ENCODE assay signal across 26 cellular contexts in genomic region chrX:103415068-103415467, GRCh38.
"Had no signal": no experiment of that assay in that cellular context is flagged by ENCODE, and none has a peak within 500 bp of the region (broad histone marks: within the 10 kb centered on the region; RNA-seq: fewer than 3 reads in every experiment).

No MANE protein-coding gene starts in this region.

- H3K4me1 ChIP-seq: body of pancreas, parathyroid adenoma, psoas muscle, sigmoid colon, testis, transverse colon had no signal

- DNase-seq: activated CD4-positive, alpha-beta T cell treated with anti-CD3 and anti-CD28 coated beads, Interleukin-2, amount 10 ng/mL, durations not matched to agents 24 days and 14 days; activated CD4-positive, CD25-positive, alpha-beta regulatory T cell; activated CD8-positive, alpha-beta memory T cell treated with anti-CD3 and anti-CD28 coated beads for 24 hours; activated gamma-delta T cell; activated naive CD4-positive, alpha-beta T cell treated with anti-CD3 and anti-CD28 coated beads, Interleukin-2, amount 10 ng/mL, durations not matched to agents 7 days and 5 days; body of pancreas; cerebellar nuclear complex; effector memory CD8-positive, alpha-beta T cell; foreskin fibroblast; hypothalamus; immature natural killer cell; kidney; left colon; mammary epithelial cell; naive thymus-derived CD4-positive, alpha-beta T cell; psoas muscle; sigmoid colon; small intestine; stimulated activated CD4-positive, alpha-beta T cell treated with anti-CD3 and anti-CD28 coated beads, Interleukin-4, amount 100 ng/mL, for 24 hours; testis; transverse colon had no signal

- H3K27ac Mint-ChIP-seq: activated CD4-positive, alpha-beta T cell treated with anti-CD3 and anti-CD28 coated beads, Interleukin-2, amount 10 ng/mL, durations not matched to agents 24 days and 14 days; activated naive CD4-positive, alpha-beta T cell treated with anti-CD3 and anti-CD28 coated beads, Interleukin-2, amount 10 ng/mL, durations not matched to agents 7 days and 5 days; activated T-helper 1 cell treated with anti-CD3 and anti-CD28 coated beads, Interleukin-12 subunit alpha, Interleukin-12 subunit beta, Interleukin-2, Interleukin-4 antibody, amounts not matched to agents 30 ng/mL and 10 ng/mL and 1 ng/mL, durations not matched to agents 14 hours and 24 hours and 36 hours; effector memory CD8-positive, alpha-beta T cell; immature natural killer cell; stimulated activated memory B cell treated with anti-CD40 and anti-IgM and Interleukin-4, amounts not matched to agents 10 μg/mL and 1 μg/mL and 100 μg/mL, for 72 hours had no signal

- H3K36me3 ChIP-seq: cardiac muscle cell, sigmoid colon, transverse colon had no signal

- H3K27me3 ChIP-seq: body of pancreas, cardiac muscle cell, sigmoid colon, testis, transverse colon had no signal

- H3K9me3 Mint-ChIP-seq: activated naive CD4-positive, alpha-beta T cell treated with anti-CD3 and anti-CD28 coated beads, Interleukin-2, amount 10 ng/mL, durations not matched to agents 7 days and 5 days; activated T-helper 1 cell treated with anti-CD3 and anti-CD28 coated beads, Interleukin-12 subunit alpha, Interleukin-12 subunit beta, Interleukin-2, Interleukin-4 antibody, amounts not matched to agents 30 ng/mL and 10 ng/mL and 1 ng/mL, durations not matched to agents 14 hours and 24 hours and 36 hours; effector memory CD8-positive, alpha-beta T cell; stimulated activated memory B cell treated with anti-CD40 and anti-IgM and Interleukin-4, amounts not matched to agents 10 μg/mL and 1 μg/mL and 100 μg/mL, for 72 hours had no signal

- H3K4me3 Mint-ChIP-seq: activated CD4-positive, alpha-beta T cell treated with anti-CD3 and anti-CD28 coated beads, Interleukin-2, amount 10 ng/mL, durations not matched to agents 24 days and 14 days; activated naive CD4-positive, alpha-beta T cell treated with anti-CD3 and anti-CD28 coated beads, Interleukin-2, amount 10 ng/mL, durations not matched to agents 7 days and 5 days; activated T-helper 1 cell treated with anti-CD3 and anti-CD28 coated beads, Interleukin-12 subunit alpha, Interleukin-12 subunit beta, Interleukin-2, Interleukin-4 antibody, amounts not matched to agents 30 ng/mL and 10 ng/mL and 1 ng/mL, durations not matched to agents 14 hours and 24 hours and 36 hours; effector memory CD8-positive, alpha-beta T cell; immature natural killer cell; naive thymus-derived CD4-positive, alpha-beta T cell; stimulated activated memory B cell treated with anti-CD40 and anti-IgM and Interleukin-4, amounts not matched to agents 10 μg/mL and 1 μg/mL and 100 μg/mL, for 72 hours had no signal

- ATAC-seq: body of pancreas; effector memory CD8-positive, alpha-beta T cell; left colon; naive thymus-derived CD4-positive, alpha-beta T cell; psoas muscle; stimulated activated memory B cell treated with anti-CD40 and anti-IgM and Interleukin-4, amounts not matched to agents 10 μg/mL and 1 μg/mL and 100 μg/mL, for 72 hours had no signal

- H3K4me3 ChIP-seq: body of pancreas, cardiac muscle cell, coronary artery, psoas muscle, sigmoid colon, testis, transverse colon had no signal

- H3K27me3 Mint-ChIP-seq: activated CD4-positive, alpha-beta T cell treated with anti-CD3 and anti-CD28 coated beads, Interleukin-2, amount 10 ng/mL, durations not matched to agents 24 days and 14 days; activated naive CD4-positive, alpha-beta T cell treated with anti-CD3 and anti-CD28 coated beads, Interleukin-2, amount 10 ng/mL, durations not matched to agents 7 days and 5 days; stimulated activated memory B cell treated with anti-CD40 and anti-IgM and Interleukin-4, amounts not matched to agents 10 μg/mL and 1 μg/mL and 100 μg/mL, for 72 hours had no signal

- H3K27ac ChIP-seq: body of pancreas, cardiac muscle cell, coronary artery, parathyroid adenoma, psoas muscle, sigmoid colon, testis, transverse colon had no signal

- H3K4me1 Mint-ChIP-seq: activated CD4-positive, alpha-beta T cell treated with anti-CD3 and anti-CD28 coated beads, Interleukin-2, amount 10 ng/mL, durations not matched to agents 24 days and 14 days; immature natural killer cell; naive thymus-derived CD4-positive, alpha-beta T cell; stimulated activated memory B cell treated with anti-CD40 and anti-IgM and Interleukin-4, amounts not matched to agents 10 μg/mL and 1 μg/mL and 100 μg/mL, for 72 hours had no signal

- H3K9me3 ChIP-seq: body of pancreas, sigmoid colon, testis, transverse colon had no signal

- H3K36me3 Mint-ChIP-seq: activated naive CD4-positive, alpha-beta T cell treated with anti-CD3 and anti-CD28 coated beads, Interleukin-2, amount 10 ng/mL, durations not matched to agents 7 days and 5 days; immature natural killer cell; naive thymus-derived CD4-positive, alpha-beta T cell had no signal
